11 cellular contexts compared by ENCODE assay signal in the genomic region with DNA sequence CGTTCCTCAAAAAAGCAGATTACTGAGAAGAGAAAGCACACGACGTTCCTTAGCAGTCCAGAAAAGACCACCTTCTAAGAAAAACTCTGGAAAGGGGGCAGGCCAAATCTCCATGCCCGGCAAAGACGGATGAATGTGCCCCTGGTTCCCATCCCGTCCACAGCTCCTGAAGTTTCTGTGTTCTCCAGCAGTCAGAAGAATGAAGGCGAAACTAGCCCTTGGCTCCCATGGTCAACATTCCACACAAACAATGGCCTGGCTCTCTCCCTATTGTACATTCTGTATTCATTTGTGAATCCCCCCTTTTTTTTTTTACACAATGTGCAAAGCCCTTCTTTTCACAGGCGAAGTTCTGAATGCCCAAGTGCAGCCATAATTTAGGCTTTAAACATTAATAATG. TPM values are rescaled to one million over a fixed set of nuclear protein-coding genes. Genes with fewer than 3 reads are reported as not detected.
A peak's percentile ranks its signal among the peaks of the same experiment; 100 is the strongest.
DNase-seq lines count a peak whose midpoint lies in the region; ATAC-seq, FAIRE-seq and TF ChIP-seq lines count a peak whose summit lies in the region.
"Had no signal": no experiment of that assay in that cellular context is flagged by ENCODE, and none has a peak within 500 bp of the region (broad histone marks: within the 10 kb centered on the region; RNA-seq: fewer than 3 reads in every experiment).

No MANE protein-coding gene starts in this region.

- no peak overlapping the region for H2AFZ ChIP-seq in K562 (ENCODE audit: low read depth, low read length)

- H3K27ac Mint-ChIP-seq in T-helper 2 cell treated with Interferon-gamma antibody and Interleukin-4, amounts not matched to agents 5 μg/mL and 100 μg/mL, for 36 hours, result no peak overlapping the region
- H3K27ac Mint-ChIP-seq: activated T-cell treated with anti-CD3 and anti-CD28 coated beads, Interleukin-2, amount 50 U/mL, for 72 hours had no signal

- H3K9me3 ChIP-seq in K562 (replicated peaks; ENCODE audit: control insufficient read depth, insufficient read depth, low read depth, low read length) (no peaks in the 10 kb centered on the region), iPS-18a (ENCODE audit: control insufficient read depth, low read depth, low read length) (no peaks in the 10 kb centered on the region)

- no peak for TF ChIP-seq RAD21 in K562 (CRISPR knock-in tag; conservative IDR thresholded peaks at IDR 0.05 in 1 of 2, IDR thresholded peaks at IDR 0.05 in 1 of 2)

- H3K27me3 ChIP-seq in K562 (ENCODE audit: control insufficient read depth in 2 of 2, insufficient read depth in 2 of 2, low read length in 2 of 2), result no peaks in the 10 kb centered on the region
- H3K27me3 ChIP-seq in iPS-18a (ENCODE audit: control insufficient read depth, insufficient read depth, low read length), result no peaks in the 10 kb centered on the region

- peak overlapping the region; percentile 75 for H3K4me2 ChIP-seq in K562 (ENCODE audit: insufficient read depth, low read length)

- H3K4me1 Mint-ChIP-seq in T-helper 2 cell treated with Interferon-gamma antibody and Interleukin-4, amounts not matched to agents 5 μg/mL and 100 μg/mL, for 36 hours (ENCODE audit: low read depth), result peaks cover 5% of the 10 kb centered on the region

- no peak for TF ChIP-seq POLR2A in K562 (conservative IDR thresholded peaks at IDR 0.05)

- H3K27me3 Mint-ChIP-seq in T-helper 2 cell treated with Interferon-gamma antibody and Interleukin-4, amounts not matched to agents 5 μg/mL and 100 μg/mL, for 36 hours (ENCODE audit: low read depth), result peaks cover 58% of the 10 kb centered on the region

- FAIRE-seq in K562 (lab: Jason Lieb, UNC), result peak; percentile 32

- peaks cover 2% of the 10 kb centered on the region; the same call in 1 of the 2 replicates for H4K20me1 ChIP-seq in K562 (replicated peaks; ENCODE audit: control insufficient read depth, insufficient read depth, low read length)

- WGBS in K562 (ENCODE audit: insufficient coverage, low coverage, missing lambda C conversion rate), result 0% methylated on average over 6 of the region's 8 CpGs

- H3K4me1 ChIP-seq in K562 (replicated peaks in 1 of 2; ENCODE audit: control insufficient read depth in 2 of 2, insufficient read depth in 2 of 2, low read length in 2 of 2), result peaks cover 15% of the 10 kb centered on the region in 2 experiments; a peak in 4 of 5 replicates
- H3K4me1 ChIP-seq in iPS-18a (ENCODE audit: control insufficient read depth, low read depth, low read length), result peaks cover 70% of the 10 kb centered on the region

- H3K4me3 ChIP-seq in K562 (peak overlapping the region; percentile 25), iPS-18a (ENCODE audit: low read length) (peak overlapping the region; percentile 76)

- no peaks in the 10 kb centered on the region for H3K9me1 ChIP-seq in K562 (ENCODE audit: control insufficient read depth, insufficient read depth, low read length)

- no peaks in the 10 kb centered on the region for H3K36me3 Mint-ChIP-seq in T-helper 2 cell treated with Interferon-gamma antibody and Interleukin-4, amounts not matched to agents 5 μg/mL and 100 μg/mL, for 36 hours (ENCODE audit: low read depth)

- CTCF ChIA-PET in K562 (lab: Yijun Ruan, JAX; ENCODE audit: low intra/inter-chr PET ratio), result no interaction called here

- H3K4me3 Mint-ChIP-seq in T-helper 2 cell treated with Interferon-gamma antibody and Interleukin-4, amounts not matched to agents 5 μg/mL and 100 μg/mL, for 36 hours, result no peak overlapping the region
- H3K4me3 Mint-ChIP-seq: activated T-cell treated with anti-CD3 and anti-CD28 coated beads, Interleukin-2, amount 50 U/mL, for 72 hours had no signal

- H3K27ac ChIP-seq in K562 (ENCODE audit: extremely low read depth, low read depth, low read length) (peak overlapping the region; percentile 91), iPS-18a (ENCODE audit: low read length) (peak overlapping the region; percentile 40)

- POLR2A ChIA-PET in K562 (lab: Yijun Ruan, JAX), result interaction anchor here (0.6 to 1.0 kb wide), 6 partner anchors 12 to 1159 kb away, joined by 3 to 4 read pairs (median 3); no protein-coding TSS in a partner anchor

- in situ Hi-C loops in K562 (cut with MboI), result loop anchor here (25.0 kb wide), 1 partner anchor 218 kb away; the partner anchor contains the start of gene ZRANB1

- no TSS peak for BruUV-seq in K562 (replicated peaks; lab: Mats Ljungman, UMichigan)

- H3K9me3 Mint-ChIP-seq in T-helper 2 cell treated with Interferon-gamma antibody and Interleukin-4, amounts not matched to agents 5 μg/mL and 100 μg/mL, for 36 hours, result no peaks in the 10 kb centered on the region
- H3K9me3 Mint-ChIP-seq: activated T-cell treated with anti-CD3 and anti-CD28 coated beads, Interleukin-2, amount 50 U/mL, for 72 hours had no signal

- intact Hi-C loops in K562 (cut with micrococcal nuclease), result loop anchor here (5.0 to 10.0 kb wide), 3 partner anchors 43 to 210 kb away; partner anchors contain the start of gene ZRANB1

- H3K79me2 ChIP-seq in K562 (ENCODE audit: control insufficient read depth, insufficient read depth, low read length), result peaks cover 97% of the 10 kb centered on the region

- DNase-seq in EL (peak; percentile 52), K562 (ENCODE audit: extremely low read depth in 1 of 4, low spot score in 3 of 4) (no peak), putamen (ENCODE audit: low spot score) (peak; percentile 52), GM10266 (ENCODE audit: extremely low spot score) (no peak), ecto neural progenitor cell (ENCODE audit: low spot score) (no peak)
- no peak for DNase-seq in T-helper 2 cell treated with Interferon-gamma antibody and Interleukin-4, amounts not matched to agents 5 μg/mL and 100 μg/mL, for 36 hours (ENCODE audit: low spot score)
- DNase-seq: activated T-cell treated with anti-CD3 and anti-CD28 coated beads, Interleukin-2, amount 50 U/mL, for 72 hours; SHP77 treated with DMSO at 0.1 percent for 48 hours; stimulated activated CD4-positive, alpha-beta T cell treated with anti-CD3 and anti-CD28 coated beads, Interleukin-1b, Interleukin-23, amount 100 ng/mL, for 48 hours had no signal

- TF ChIP-seq CTCF in K562 (IDR thresholded peaks at IDR 0.05 in 2 of 3, conservative IDR thresholded peaks at IDR 0.05 in 1 of 3; ENCODE audit: insufficient read depth in 2 of 3, low read depth in 1 of 3, low read length in 3 of 3) (no peak), GM10266 (IDR thresholded peaks at IDR 0.05; ENCODE audit: control insufficient read depth, insufficient read depth, low read depth, missing control alignments) (no peak)

- no peak for TF ChIP-seq EP300 in K562 (IDR thresholded peaks at IDR 0.05; ENCODE audit: low read length)

- ATAC-seq in K562 (0 out of 3 replicates have a peak, but pooled peaks have one; percentile 4), HG03354 (IDR thresholded peaks at IDR 0.05; ENCODE audit: poor library complexity, severe bottlenecking, unreplicated experiment) (no peak)
- ATAC-seq: activated T-cell treated with anti-CD3 and anti-CD28 coated beads, Interleukin-2, amount 50 U/mL, for 72 hours had no signal

- peak overlapping the region; percentile 82 to 86; a peak in 3 of 4 replicates for H3K9ac ChIP-seq in K562 (ENCODE audit: insufficient read depth in 1 of 2, low read depth in 2 of 2, low read length in 2 of 2)
- H3K9ac ChIP-seq in iPS-18a (ENCODE audit: low read length), result peak overlapping the region; percentile 67

- peaks cover 36% of the 10 kb centered on the region for H3K36me3 ChIP-seq in K562 (ENCODE audit: control insufficient read depth, insufficient read depth, low read length)
- H3K36me3 ChIP-seq in iPS-18a (ENCODE audit: control insufficient read depth, low read depth, low read length), result peaks cover 7% of the 10 kb centered on the region

TF ChIP-seq in K562, 482 proteins besides CTCF, POLR2A, EP300 and RAD21:
- TF ChIP-seq CBFA2T2 (conservative IDR thresholded peaks at IDR 0.05) (no peak), NR4A1 (CRISPR knock-in tag; IDR thresholded peaks at IDR 0.05) (no peak), NR4A1 (tag; IDR thresholded peaks at IDR 0.05) (no peak), MCM3 (IDR thresholded peaks at IDR 0.05) (no peak), HCFC1 (IDR thresholded peaks at IDR 0.05; ENCODE audit: low read depth, low read length) (no peak)

RNA-seq across cellular contexts. Expression of gene CTBP2, which starts 5.3 kb away (rescaled TPM):
- total RNA-seq in K562 (2011; cell fraction: chromatin; rRNA removed; ENCODE audit: low replicate concordance), result 15.3 and 51.2 TPM in 2 replicates
- 15.2 and 21.3 TPM in 2 replicates for total RNA-seq in K562 (2011; cell fraction: nucleolus; rRNA removed)
- 17.3 and 22.5 TPM in 2 replicates for total RNA-seq in K562 (2011; cell fraction: nucleoplasm; rRNA removed)
- total RNA-seq in K562 (2014; rRNA removed), result 6.0 and 7.2 TPM in 2 replicates
- 8.0 and 8.3 TPM in 2 replicates for total RNA-seq in K562 (2014; rRNA removed; fragmentation: Illumina TruSeq; extraction: Trizol)
- 6.9 and 7.2 TPM in 2 replicates for total RNA-seq in K562 (2015; rRNA removed; fragmentation: Illumina TruSeq; extraction: Trizol)
- total RNA-seq in K562 (2021), result 6.5 and 8.8 TPM in 2 replicates
- 1.3 and 1.8 TPM in 2 replicates for polyA plus RNA-seq in K562 (2011; rRNA removed)
- polyA plus RNA-seq in K562 (2011; cell fraction: cytosol; rRNA removed), result 0.41 and 1.2 TPM in 2 replicates
- 1.1 and 1.4 TPM in 2 replicates for polyA plus RNA-seq in K562 (2011; cell fraction: nucleus; rRNA removed)
- 2.5 and 2.7 TPM in 2 replicates for polyA plus RNA-seq in K562 (2012)
- polyA plus RNA-seq in K562 (2014; fragmentation: Illumina TruSeq; extraction: Trizol), result 2.0 and 3.2 TPM in 2 replicates
- polyA plus RNA-seq in K562 (2014; fragmentation: Nextera tagmentation; extraction: Ambion mirVana), result 1 to 10 TPM; 1.5 to 1.9 TPM
- polyA plus RNA-seq in K562 (2014; rRNA removed), result 5.1 and 5.6 TPM in 2 replicates
- polyA minus RNA-seq in K562 (2011; rRNA and poly(A)+ RNA removed), result 14.4 and 22.5 TPM in 2 replicates
- 9.6 and 12.3 TPM in 2 replicates for polyA minus RNA-seq in K562 (2011; cell fraction: cytosol; rRNA and poly(A)+ RNA removed)
- polyA minus RNA-seq in K562 (2011; cell fraction: nucleus; rRNA and poly(A)+ RNA removed), result 11.4 and 17.2 TPM in 2 replicates

Comparison
In these comparisons a context has a peak if more than half of its experiments do, and no peak if none do; other contexts are left out.
1. DNase-seq: peak in EL (single experiment) and putamen (single experiment); none in K562 (0 of 4), GM10266 (single experiment), ecto neural progenitor cell (single experiment) and T-helper 2 cell treated with Interferon-gamma antibody and Interleukin-4, amounts not matched to agents 5 μg/mL and 100 μg/mL, for 36 hours (single experiment).